9 cellular contexts compared by ENCODE assay signal in the genomic region with DNA sequence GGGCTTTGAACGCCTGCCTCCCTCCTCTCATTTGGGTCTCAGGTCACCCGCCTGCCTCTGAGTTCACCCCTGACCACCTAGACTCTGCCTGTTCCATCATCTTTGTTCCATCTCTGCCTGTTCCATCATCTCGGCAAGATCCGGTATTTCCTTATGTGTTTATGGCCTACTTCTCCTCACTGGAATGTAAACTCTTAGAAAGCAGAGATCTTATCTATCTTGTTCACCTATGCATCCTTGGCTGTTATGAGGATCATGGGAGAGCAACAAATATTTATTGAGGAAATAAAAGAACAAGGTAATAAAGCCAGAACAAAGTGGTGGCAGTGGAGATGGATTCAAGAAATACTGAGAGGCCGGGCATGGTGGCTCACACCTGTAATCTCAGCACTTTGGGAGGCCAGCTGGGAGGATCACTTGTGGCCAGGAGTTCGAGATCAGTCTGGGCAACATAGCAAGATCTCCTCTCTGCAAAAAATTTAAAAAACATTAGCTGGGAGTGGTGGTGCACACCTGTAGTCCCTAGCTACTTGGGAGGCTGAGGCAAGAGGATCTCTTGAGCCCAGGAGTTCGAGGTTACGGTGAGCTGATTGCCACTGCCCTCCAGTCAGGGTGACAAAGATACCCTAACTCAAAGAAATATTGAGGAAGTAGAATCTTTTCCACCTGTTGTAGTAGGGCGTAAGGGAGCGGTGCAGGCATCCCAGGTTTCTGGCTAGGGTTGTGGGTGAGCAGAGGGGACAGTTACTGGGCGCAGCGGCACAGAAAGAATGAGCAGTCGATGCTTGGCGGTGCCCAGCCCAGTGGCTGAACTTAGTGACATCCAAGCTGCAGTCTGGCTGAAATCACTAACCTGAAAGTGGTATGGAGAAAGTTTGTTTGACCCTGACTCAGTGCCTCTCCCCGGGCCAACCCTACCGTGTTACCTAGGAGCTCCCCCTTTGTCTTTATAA. TPM values are rescaled to one million over a fixed set of nuclear protein-coding genes. Genes with fewer than 3 reads are reported as not detected.
DNase-seq lines count a peak whose midpoint lies in the region; FAIRE-seq and TF ChIP-seq lines count a peak whose summit lies in the region.
"Had no signal": no experiment of that assay in that cellular context is flagged by ENCODE, and none has a peak within 500 bp of the region (broad histone marks: within the 10 kb centered on the region; RNA-seq: fewer than 3 reads in every experiment).

No MANE protein-coding gene starts in this region.

- H3K4me3 ChIP-seq in HEK293 (ENCODE audit: low read depth, low read length) (no peak overlapping the region), hepatocyte (no peak overlapping the region), small intestine (ENCODE audit: low read depth in 1 of 2, low read length in 2 of 2) (no peak overlapping the region)

- CTCF ChIA-PET in HEK293 (lab: Yijun Ruan, JAX), result no interaction called here

- DNase-seq in hepatocyte (ENCODE audit: low spot score) (peak; percentile 31), small intestine (peak; percentile 76), ecto neural progenitor cell (ENCODE audit: low spot score) (no peak), NCI-H1436 (lab: John Stamatoyannopoulos, UW) (no peak), amniotic stem cell (lab: John Stamatoyannopoulos, UW) (no peak)
- no peak for DNase-seq in stimulated activated CD4-positive, alpha-beta T cell treated with anti-CD3 and anti-CD28 coated beads, Interleukin-15, amount 100 ng/mL, for 24 hours

- TF ChIP-seq CTCF in HEK293 (tag by site-specific recombination; IDR thresholded peaks at IDR 0.05) (no peak), VCaP (conservative IDR thresholded peaks at IDR 0.05) (no peak), hepatocyte (IDR thresholded peaks at IDR 0.05; ENCODE audit: poor library complexity) (no peak)

- H3K27me3 ChIP-seq in hepatocyte, result no peaks in the 10 kb centered on the region
- no peaks in the 10 kb centered on the region for H3K27me3 ChIP-seq in small intestine (ENCODE audit: control insufficient read depth in 2 of 2, insufficient read depth in 2 of 2, low read length in 2 of 2)

- H3K4me1 ChIP-seq in HEK293 (ENCODE audit: control insufficient read depth, insufficient read depth, low read length), result peaks cover 3% of the 10 kb centered on the region
- peaks cover 12% of the 10 kb centered on the region for H3K4me1 ChIP-seq in hepatocyte (ENCODE audit: insufficient read depth)
- peaks cover 2 to 3% of the 10 kb centered on the region in 2 donors for H3K4me1 ChIP-seq in small intestine (ENCODE audit: control insufficient read depth in 2 of 2, insufficient read depth in 1 of 2, low read depth in 1 of 2, low read length in 1 of 2)

- 88% methylated on average over 16 of the region's 16 CpGs for WGBS in hepatocyte (ENCODE audit: low lambda C conversion rate, missing lambda C conversion rate)
- 73 to 87% (median 79%) methylated on average over 16 of the region's 16 CpGs for WGBS in small intestine, 3 donors

- POLR2A ChIA-PET in HEK293 (lab: Yijun Ruan, JAX), result no interaction called here

- H3K27ac ChIP-seq in HEK293 (ENCODE audit: extremely low read depth, low read depth, low read length) (no peak overlapping the region), VCaP (peak overlapping the region; percentile 91), hepatocyte (peak overlapping the region; percentile 100), small intestine (ENCODE audit: low read depth in 1 of 2, low read length in 1 of 2) (peak overlapping the region in 1 of 2 donors; percentile 98)

- no peak overlapping the region for H2AFZ ChIP-seq in hepatocyte

- no peaks in the 10 kb centered on the region for H3K9me3 ChIP-seq in HEK293 (ENCODE audit: control insufficient read depth, insufficient read depth, low read depth, low read length)
- H3K9me3 ChIP-seq in hepatocyte (ENCODE audit: low read depth), result no peaks in the 10 kb centered on the region
- no peaks in the 10 kb centered on the region for H3K9me3 ChIP-seq in small intestine (ENCODE audit: control insufficient read depth, low read depth)

- no peaks in the 10 kb centered on the region for H3K9me2 ChIP-seq in hepatocyte (replicated peaks; ENCODE audit: insufficient read depth)

- no peak overlapping the region for H3K4me2 ChIP-seq in hepatocyte

- H4K20me1 ChIP-seq in hepatocyte (ENCODE audit: insufficient read depth, poor library complexity, severe bottlenecking), result peaks cover 27% of the 10 kb centered on the region

- H3K79me2 ChIP-seq in hepatocyte, result peaks cover 32% of the 10 kb centered on the region

- no peaks in the 10 kb centered on the region; a peak in 1 of 3 replicates for H3K36me3 ChIP-seq in HEK293 (ENCODE audit: control insufficient read depth in 2 of 2, insufficient read depth in 1 of 2, low read length in 2 of 2)
- H3K36me3 ChIP-seq in hepatocyte (replicated peaks; ENCODE audit: insufficient read depth, low read depth), result no peaks in the 10 kb centered on the region
- no peaks in the 10 kb centered on the region for H3K36me3 ChIP-seq in small intestine (ENCODE audit: control insufficient read depth in 2 of 2, insufficient read depth in 2 of 2, low read length in 2 of 2)

- no peak for FAIRE-seq in small intestine (lab: Jason Lieb, UNC)
- FAIRE-seq: colon had no signal

TF ChIP-seq in HEK293, 187 proteins besides CTCF, POLR2A, EP300 and RAD21:
- peak; percentile 38; the same call in 1 of the 2 replicates for TF ChIP-seq SCRT2 (tag by site-specific recombination; IDR thresholded peaks at IDR 0.05)
- no peak for TF ChIP-seq KLF16 (tag by site-specific recombination; IDR thresholded peaks at IDR 0.05)
- TF ChIP-seq BCL11A (tag by site-specific recombination; IDR thresholded peaks at IDR 0.05; ENCODE audit: low read depth), result no peak
- TF ChIP-seq, protein P1, sequence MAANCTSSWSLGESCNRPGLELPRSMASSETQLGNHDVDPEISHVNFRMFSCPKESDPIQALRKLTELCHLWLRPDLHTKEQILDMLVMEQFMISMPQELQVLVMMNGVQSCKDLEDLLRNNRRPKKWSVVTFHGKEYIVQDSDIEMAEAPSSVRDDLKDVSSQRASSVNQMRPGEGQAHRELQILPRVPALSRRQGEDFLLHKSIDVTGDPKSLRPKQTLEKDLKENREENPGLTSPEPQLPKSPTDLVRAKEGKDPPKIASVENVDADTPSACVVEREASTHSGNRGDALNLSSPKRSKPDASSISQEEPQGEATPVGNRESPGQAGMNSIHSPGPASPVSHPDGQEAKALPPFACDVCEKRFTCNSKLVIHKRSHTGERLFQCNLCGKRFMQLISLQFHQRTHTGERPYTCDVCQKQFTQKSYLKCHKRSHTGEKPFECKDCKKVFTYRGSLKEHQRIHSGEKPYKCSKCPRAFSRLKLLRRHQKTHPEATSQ (tag by site-specific recombination; IDR thresholded peaks at IDR 0.05), result no peak
- no peak for TF ChIP-seq ZNF658 (tag by site-specific recombination; IDR thresholded peaks at IDR 0.05)
- TF ChIP-seq, protein P2, sequence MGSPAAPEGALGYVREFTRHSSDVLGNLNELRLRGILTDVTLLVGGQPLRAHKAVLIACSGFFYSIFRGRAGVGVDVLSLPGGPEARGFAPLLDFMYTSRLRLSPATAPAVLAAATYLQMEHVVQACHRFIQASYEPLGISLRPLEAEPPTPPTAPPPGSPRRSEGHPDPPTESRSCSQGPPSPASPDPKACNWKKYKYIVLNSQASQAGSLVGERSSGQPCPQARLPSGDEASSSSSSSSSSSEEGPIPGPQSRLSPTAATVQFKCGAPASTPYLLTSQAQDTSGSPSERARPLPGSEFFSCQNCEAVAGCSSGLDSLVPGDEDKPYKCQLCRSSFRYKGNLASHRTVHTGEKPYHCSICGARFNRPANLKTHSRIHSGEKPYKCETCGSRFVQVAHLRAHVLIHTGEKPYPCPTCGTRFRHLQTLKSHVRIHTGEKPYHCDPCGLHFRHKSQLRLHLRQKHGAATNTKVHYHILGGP (tag by site-specific recombination; IDR thresholded peaks at IDR 0.05), result peak; percentile 53; the same call in 1 of the 2 replicates
- no peak for TF ChIP-seq ZNF433 (tag by site-specific recombination; IDR thresholded peaks at IDR 0.05; ENCODE audit: low read depth)
- no peak for TF ChIP-seq GLIS1 (tag by site-specific recombination; IDR thresholded peaks at IDR 0.05)
- TF ChIP-seq MEIS1 (CRISPR knock-in tag; IDR thresholded peaks at IDR 0.05; ENCODE audit: borderline replicate concordance), result no peak
- TF ChIP-seq ZNF202 (tag by site-specific recombination; IDR thresholded peaks at IDR 0.05; ENCODE audit: borderline replicate concordance), result no peak
- TF ChIP-seq ZNF10 (tag by site-specific recombination; IDR thresholded peaks at IDR 0.05), result 0 out of 2 replicates have a peak, but pooled peaks have one; percentile 23
- TF ChIP-seq ZNF157 (tag by site-specific recombination; IDR thresholded peaks at IDR 0.05), result no peak
- TF ChIP-seq ZNF132 (tag by site-specific recombination; IDR thresholded peaks at IDR 0.05; ENCODE audit: borderline replicate concordance), result no peak
- TF ChIP-seq, protein P3, sequence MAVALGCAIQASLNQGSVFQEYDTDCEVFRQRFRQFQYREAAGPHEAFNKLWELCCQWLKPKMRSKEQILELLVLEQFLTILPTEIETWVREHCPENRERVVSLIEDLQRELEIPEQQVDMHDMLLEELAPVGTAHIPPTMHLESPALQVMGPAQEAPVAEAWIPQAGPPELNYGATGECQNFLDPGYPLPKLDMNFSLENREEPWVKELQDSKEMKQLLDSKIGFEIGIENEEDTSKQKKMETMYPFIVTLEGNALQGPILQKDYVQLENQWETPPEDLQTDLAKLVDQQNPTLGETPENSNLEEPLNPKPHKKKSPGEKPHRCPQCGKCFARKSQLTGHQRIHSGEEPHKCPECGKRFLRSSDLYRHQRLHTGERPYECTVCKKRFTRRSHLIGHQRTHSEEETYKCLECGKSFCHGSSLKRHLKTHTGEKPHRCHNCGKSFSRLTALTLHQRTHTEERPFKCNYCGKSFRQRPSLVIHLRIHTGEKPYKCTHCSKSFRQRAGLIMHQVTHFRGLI (tag by site-specific recombination; IDR thresholded peaks at IDR 0.05), result no peak
- TF ChIP-seq ZBTB21 (tag by site-specific recombination; IDR thresholded peaks at IDR 0.05), result no peak
- no peak for TF ChIP-seq GLI2 (tag by site-specific recombination; IDR thresholded peaks at IDR 0.05; ENCODE audit: borderline replicate concordance, low read depth)
- TF ChIP-seq ZBTB20 (tag by site-specific recombination; IDR thresholded peaks at IDR 0.05), result no peak

RNA-seq across cellular contexts. Expression of a gene that starts 1.7 kb away (rescaled TPM):
- total RNA-seq in hepatocyte, result 115 and 122 TPM in 2 replicates
- polyA plus RNA-seq in hepatocyte (95.4 and 130 TPM in 2 replicates), small intestine (10 to 100 TPM; 45.9 to 68.2 (median 66.6) TPM)

Comparison
In these comparisons a context has a peak if more than half of its experiments do, and no peak if none do; other contexts are left out.
1. DNase-seq: peak in hepatocyte (single experiment) and small intestine (single experiment); none in ecto neural progenitor cell (single experiment), NCI-H1436 (single experiment), stimulated activated CD4-positive, alpha-beta T cell treated with anti-CD3 and anti-CD28 coated beads, Interleukin-15, amount 100 ng/mL, for 24 hours (single experiment) and amniotic stem cell (single experiment).